In genomic region chr1:232622981-232623380, GRCh38 we compare ENCODE assay signal across 18 cellular contexts. TPM values are rescaled to one million over a fixed set of nuclear protein-coding genes. Genes with fewer than 3 reads are reported as not detected.
A peak's percentile ranks its signal among the peaks of the same experiment; 100 is the strongest.
DNase-seq lines count a peak whose midpoint lies in the region; ATAC-seq and TF ChIP-seq lines count a peak whose summit lies in the region.
"Had no signal": no experiment of that assay in that cellular context is flagged by ENCODE, and none has a peak within 500 bp of the region (broad histone marks: within the 10 kb centered on the region; RNA-seq: fewer than 3 reads in every experiment).

No MANE protein-coding gene starts in this region.

- H3K4me1 ChIP-seq in mucosa of descending colon (ENCODE audit: low read depth) (peaks cover 55% of the 10 kb centered on the region), foreskin keratinocyte (no peaks in the 10 kb centered on the region)

- DNase-seq in H7 (peak; percentile 69), LoVo (ENCODE audit: low spot score) (peak; percentile 60), endothelial cell (ENCODE audit: low spot score) (no peak), mucosa of descending colon (peak in 2 of 3 donors; percentile 57 to 65), foreskin keratinocyte (no peak), dorsolateral prefrontal cortex (no peak)
- DNase-seq in activated naive CD8-positive, alpha-beta T cell treated with anti-CD3 and anti-CD28 coated beads, Interleukin-2, amount 50 U/mL, for 24 hours = no peak
- DNase-seq: activated CD4-positive, alpha-beta T cell treated with anti-CD3 and anti-CD28 coated beads for 1 hour; activated T-cell treated with anti-CD3 and anti-CD28 coated beads for 4 hours; CD4-positive, CD25-positive, alpha-beta regulatory T cell; central memory CD4-positive, alpha-beta T cell; SHP77 treated with DMSO at 0.1 percent for 48 hours had no signal

- H3K4me3 Mint-ChIP-seq in endothelial cell (ENCODE audit: unreplicated experiment) = no peak overlapping the region
- H3K4me3 Mint-ChIP-seq in activated naive CD8-positive, alpha-beta T cell treated with anti-CD3 and anti-CD28 coated beads, Interleukin-2, amount 50 U/mL, for 24 hours = no peak overlapping the region
- H3K4me3 Mint-ChIP-seq: CD4-positive, CD25-positive, alpha-beta regulatory T cell; nephron; stimulated activated effector memory CD8-positive, alpha-beta T cell treated with anti-CD3 and anti-CD28 coated beads, Interleukin-12 subunit alpha, Interleukin-12 subunit beta, amount 100 ng/mL, for 72 hours had no signal

- H3K27me3 ChIP-seq in H7 (ENCODE audit: control insufficient read depth, insufficient read depth, low read length) (no peaks in the 10 kb centered on the region; the same call in 1 of the 2 replicates), foreskin keratinocyte (no peaks in the 10 kb centered on the region), dorsolateral prefrontal cortex (no peaks in the 10 kb centered on the region)

- ATAC-seq in mucosa of descending colon (peak; percentile 68), foreskin keratinocyte (no peak), GM18870 (IDR thresholded peaks at IDR 0.05; ENCODE audit: unreplicated experiment) (no peak)
- no peak for ATAC-seq in activated naive CD8-positive, alpha-beta T cell treated with anti-CD3 and anti-CD28 coated beads, Interleukin-2, amount 50 U/mL, for 24 hours
- ATAC-seq: activated naive CD4-positive, alpha-beta T cell treated with anti-CD3 and anti-CD28 coated beads, Interleukin-2, amount 50 U/mL, for 72 hours; K562; stimulated activated effector memory CD8-positive, alpha-beta T cell treated with anti-CD3 and anti-CD28 coated beads, Interleukin-12 subunit alpha, Interleukin-12 subunit beta, amount 100 ng/mL, for 72 hours had no signal

- H3K36me3 ChIP-seq in H7 (replicated peaks; ENCODE audit: control insufficient read depth, insufficient read depth, low read length) (no peaks in the 10 kb centered on the region), mucosa of descending colon (ENCODE audit: low read depth) (no peaks in the 10 kb centered on the region)

- H3K4me1 Mint-ChIP-seq in endothelial cell (ENCODE audit: unreplicated experiment) = peaks cover 72% of the 10 kb centered on the region
- peaks cover 18% of the 10 kb centered on the region for H3K4me1 Mint-ChIP-seq in activated naive CD8-positive, alpha-beta T cell treated with anti-CD3 and anti-CD28 coated beads, Interleukin-2, amount 50 U/mL, for 24 hours

- no peak overlapping the region for H3K27ac ChIP-seq in foreskin keratinocyte
- peak overlapping the region in 27 of 59 donors; percentile 1 to 85 (median 36) for H3K27ac ChIP-seq in dorsolateral prefrontal cortex

- H3K27me3 Mint-ChIP-seq in endothelial cell (ENCODE audit: unreplicated experiment) = no peaks in the 10 kb centered on the region
- peaks cover 2% of the 10 kb centered on the region for H3K27me3 Mint-ChIP-seq in activated naive CD8-positive, alpha-beta T cell treated with anti-CD3 and anti-CD28 coated beads, Interleukin-2, amount 50 U/mL, for 24 hours

- no peaks in the 10 kb centered on the region for H3K9me3 Mint-ChIP-seq in endothelial cell (ENCODE audit: unreplicated experiment)
- H3K9me3 Mint-ChIP-seq in activated naive CD8-positive, alpha-beta T cell treated with anti-CD3 and anti-CD28 coated beads, Interleukin-2, amount 50 U/mL, for 24 hours = no peaks in the 10 kb centered on the region
- H3K9me3 Mint-ChIP-seq: activated naive CD4-positive, alpha-beta T cell treated with anti-CD3 and anti-CD28 coated beads, Interleukin-2, amount 50 U/mL, for 72 hours; nephron; stimulated activated effector memory CD8-positive, alpha-beta T cell treated with anti-CD3 and anti-CD28 coated beads, Interleukin-12 subunit alpha, Interleukin-12 subunit beta, amount 100 ng/mL, for 72 hours had no signal

- no peak overlapping the region for H3K4me3 ChIP-seq in H7 (ENCODE audit: insufficient read depth, low read depth, low read length)
- H3K4me3 ChIP-seq in mucosa of descending colon = no peak overlapping the region
- no peak overlapping the region for H3K4me3 ChIP-seq in dorsolateral prefrontal cortex
- H3K4me3 ChIP-seq: K562 had no signal

- no peaks in the 10 kb centered on the region for H3K36me3 Mint-ChIP-seq in endothelial cell (ENCODE audit: low read depth, unreplicated experiment)
- no peaks in the 10 kb centered on the region for H3K36me3 Mint-ChIP-seq in activated naive CD8-positive, alpha-beta T cell treated with anti-CD3 and anti-CD28 coated beads, Interleukin-2, amount 50 U/mL, for 24 hours (ENCODE audit: low read depth)
- H3K36me3 Mint-ChIP-seq: activated naive CD4-positive, alpha-beta T cell treated with anti-CD3 and anti-CD28 coated beads, Interleukin-2, amount 50 U/mL, for 72 hours; CD4-positive, CD25-positive, alpha-beta regulatory T cell; stimulated activated effector memory CD8-positive, alpha-beta T cell treated with anti-CD3 and anti-CD28 coated beads, Interleukin-12 subunit alpha, Interleukin-12 subunit beta, amount 100 ng/mL, for 72 hours had no signal

- H3K27ac Mint-ChIP-seq in endothelial cell (ENCODE audit: unreplicated experiment) = peak overlapping the region; percentile 33
- H3K27ac Mint-ChIP-seq in activated naive CD8-positive, alpha-beta T cell treated with anti-CD3 and anti-CD28 coated beads, Interleukin-2, amount 50 U/mL, for 24 hours = no peak overlapping the region
- H3K27ac Mint-ChIP-seq: activated naive CD4-positive, alpha-beta T cell treated with anti-CD3 and anti-CD28 coated beads, Interleukin-2, amount 50 U/mL, for 72 hours; CD4-positive, CD25-positive, alpha-beta regulatory T cell; stimulated activated effector memory CD8-positive, alpha-beta T cell treated with anti-CD3 and anti-CD28 coated beads, Interleukin-12 subunit alpha, Interleukin-12 subunit beta, amount 100 ng/mL, for 72 hours had no signal

- H3K9me3 ChIP-seq in mucosa of descending colon = no peaks in the 10 kb centered on the region

- no peak for TF ChIP-seq CTCF in endothelial cell (IDR thresholded peaks at IDR 0.05; ENCODE audit: unreplicated experiment)
- TF ChIP-seq CTCF in mucosa of descending colon (IDR thresholded peaks at IDR 0.05) = no peak
- TF ChIP-seq CTCF in foreskin keratinocyte (conservative IDR thresholded peaks at IDR 0.05) = no peak
- no peak for TF ChIP-seq CTCF in dorsolateral prefrontal cortex (IDR thresholded peaks at IDR 0.05 in 54 of 56, conservative IDR thresholded peaks at IDR 0.05 in 2 of 56; ENCODE audit: low read depth in 1 of 56, partially characterized antibody in 56 of 56)

- intact Hi-C loops in mucosa of descending colon (cut with DNase I, micrococcal nuclease) (loop anchor here (10.0 kb wide), 1 partner anchor 758 kb away; no protein-coding TSS in a partner anchor), dorsolateral prefrontal cortex (cut with DNase I) (no loop called here)

RNA-seq across cellular contexts. Expression of gene SIPA1L2, which starts 7.0 kb away (rescaled TPM):
- total RNA-seq in H7 (2014; rRNA removed; shearing (Covaris generic)) = 43.4 and 45.6 TPM in 2 replicates
- total RNA-seq in endothelial cell (ENCODE audit: unreplicated experiment) (153 TPM), mucosa of descending colon (10 to 100 TPM; 78.7 to 94.4 (median 79.0) TPM), foreskin keratinocyte (1.2 and 1.3 TPM in 2 replicates), dorsolateral prefrontal cortex (10 to 100 TPM; 24.3 to 66.4 (median 47.9) TPM)
- 0.20 and 0.26 TPM in 2 replicates for polyA plus RNA-seq in foreskin keratinocyte
- total RNA-seq: G401 had no signal
- polyA plus RNA-seq: CD4-positive, CD25-positive, alpha-beta regulatory T cell; K562 had no signal

Comparison
In these comparisons a context has a peak if more than half of its experiments do, and no peak if none do; other contexts are left out.
1. DNase-seq: peak in H7 (single experiment), LoVo (single experiment) and mucosa of descending colon (2 of 3); none in endothelial cell (single experiment), foreskin keratinocyte (0 of 2), dorsolateral prefrontal cortex (0 of 10) and activated naive CD8-positive, alpha-beta T cell treated with anti-CD3 and anti-CD28 coated beads, Interleukin-2, amount 50 U/mL, for 24 hours (single experiment).
2. RNA of gene SIPA1L2, which starts 7.0 kb away (total RNA-seq): 153 TPM in endothelial cell (single experiment), 78.7 to 94.4 TPM in mucosa of descending colon, 24.3 to 66.4 TPM in dorsolateral prefrontal cortex and 43.4 to 45.6 TPM in H7; 1.2 to 1.3 TPM in foreskin keratinocyte; every median in the first group is over 10 times any median in the second.
3. intact Hi-C loops: an anchor here in mucosa of descending colon (10.0 kb wide); none called in dorsolateral prefrontal cortex.